Comparison of ENCODE assay signal across 8 cellular contexts in genomic region chr5:123035320-123035949, GRCh38. TPM values are rescaled to one million over a fixed set of nuclear protein-coding genes. Genes with fewer than 3 reads are reported as not detected.
A peak's percentile ranks its signal among the peaks of the same experiment; 100 is the strongest.
DNase-seq lines count a peak whose midpoint lies in the region; ATAC-seq and TF ChIP-seq lines count a peak whose summit lies in the region.

No MANE protein-coding gene starts in this region.

- CTCF ChIA-PET in CD8-positive, alpha-beta memory T cell (lab: Charles Lee): no interaction called here

- no peak for DNase-seq in CD8-positive, alpha-beta memory T cell
- DNase-seq in GM20000 (ENCODE audit: low spot score) (peak; percentile 42), OCI-M1 (lab: John Stamatoyannopoulos, UW) (peak; percentile 0), cerebellar cortex (ENCODE audit: low spot score) (peak; percentile 19), left colon (peak; percentile 71 to 79), stomach (peak; percentile 38), NCI-H1694 (lab: John Stamatoyannopoulos, UW) (no peak)

- 2 to 8% (median 3%) methylated on average over 26 to 31 of the region's 31 CpGs for WGBS in stomach, 5 donors

- TF ChIP-seq EP300 in stomach (IDR thresholded peaks at IDR 0.05): no peak

- H3K27ac ChIP-seq in CD8-positive, alpha-beta memory T cell (ENCODE audit: low read depth, low read length): no peak overlapping the region
- peak overlapping the region; percentile 88 to 96 (median 94) for H3K27ac ChIP-seq in stomach

- H3K27me3 ChIP-seq in CD8-positive, alpha-beta memory T cell (ENCODE audit: insufficient read depth, low read length, poor library complexity, severe bottlenecking): peaks cover 13% of the 10 kb centered on the region
- peaks cover 0 to 22% (median 0%) of the 10 kb centered on the region in 3 donors for H3K27me3 ChIP-seq in stomach

- H3K27me3 Mint-ChIP-seq in CD8-positive, alpha-beta memory T cell: peaks cover 35 to 76% of the 10 kb centered on the region in 2 donors

- H3K4me1 ChIP-seq in CD8-positive, alpha-beta memory T cell (ENCODE audit: insufficient read depth, low read length): no peaks in the 10 kb centered on the region
- H3K4me1 ChIP-seq in stomach: peaks cover 5 to 31% (median 21%) of the 10 kb centered on the region in 4 donors

- POLR2A ChIA-PET in CD8-positive, alpha-beta memory T cell (lab: Charles Lee): no interaction called here

- TF ChIP-seq CTCF in GM20000 (IDR thresholded peaks at IDR 0.05; ENCODE audit: extremely low read depth, missing control alignments) (no peak), stomach (IDR thresholded peaks at IDR 0.05) (no peak)

- H3K27ac Mint-ChIP-seq in CD8-positive, alpha-beta memory T cell: peak overlapping the region in 1 of 8 donors; percentile 57

- peak overlapping the region; percentile 57 to 77 (median 68) for H3K4me3 Mint-ChIP-seq in CD8-positive, alpha-beta memory T cell

- peaks cover 7 to 17% (median 17%) of the 10 kb centered on the region in 3 donors for H3K4me1 Mint-ChIP-seq in CD8-positive, alpha-beta memory T cell

- intact Hi-C loops in left colon (cut with DNase I, micrococcal nuclease): loop anchor here in 1 of 2 donors (5.0 kb wide), 1 partner anchor 57 kb away; no protein-coding TSS in a partner anchor
- intact Hi-C loops in stomach (cut with DNase I; ENCODE audit: low total_unique reads): no loop called here

- H3K4me3 ChIP-seq in CD8-positive, alpha-beta memory T cell (ENCODE audit: low read length): no peak overlapping the region
- H3K4me3 ChIP-seq in stomach: peak overlapping the region; percentile 60 to 78 (median 74)

- H3K36me3 ChIP-seq in CD8-positive, alpha-beta memory T cell (ENCODE audit: insufficient read depth, low read length): no peaks in the 10 kb centered on the region
- no peaks in the 10 kb centered on the region for H3K36me3 ChIP-seq in stomach

- H3K9me3 Mint-ChIP-seq in CD8-positive, alpha-beta memory T cell: no peaks in the 10 kb centered on the region

- peaks cover 0 to 1% (median 0%) of the 10 kb centered on the region in 3 donors for H3K36me3 Mint-ChIP-seq in CD8-positive, alpha-beta memory T cell

- no peak for TF ChIP-seq POLR2A in stomach (IDR thresholded peaks at IDR 0.05)

- ATAC-seq in left colon (peak; percentile 43), HG03039 (IDR thresholded peaks at IDR 0.05; ENCODE audit: unreplicated experiment) (no peak)

- no peaks in the 10 kb centered on the region for H3K9me3 ChIP-seq in CD8-positive, alpha-beta memory T cell (ENCODE audit: low read length)
- H3K9me3 ChIP-seq in stomach: no peaks in the 10 kb centered on the region

RNA-seq across cellular contexts. Expression of gene PPIC, which starts 1.1 kb away (rescaled TPM):
- total RNA-seq in CD8-positive, alpha-beta memory T cell: not detected
- not detected for polyA plus RNA-seq in CD8-positive, alpha-beta memory T cell
- total RNA-seq in left colon: 10 to 100 TPM; 79.8 to 86.0 TPM
- 10 to 100 TPM; 10.5 to 57.5 (median 22.3) TPM for total RNA-seq in stomach
- polyA plus RNA-seq in stomach: 10 to 100 TPM in 2 of 3 donors, 1 to 10 TPM in 1; 6.9 to 19.9 (median 19.0) TPM

RNA-seq across cellular contexts. Expression of gene PRDM6, which starts 53.6 kb away (rescaled TPM):
- total RNA-seq in CD8-positive, alpha-beta memory T cell: not detected
- polyA plus RNA-seq in CD8-positive, alpha-beta memory T cell: not detected
- total RNA-seq in left colon: 1 to 10 TPM; 1.2 to 2.2 TPM
- total RNA-seq in stomach: 10 to 100 TPM in 1 of 5 donors, 1 to 10 TPM in 1, under 1 TPM in 3; under 0.01 to 24.2 (median 0.87) TPM
- 1 to 10 TPM in 1 of 3 donors, under 1 TPM in 2; 0.15 to 1.8 (median 0.19) TPM for polyA plus RNA-seq in stomach

Comparison
In these comparisons a context has a peak if more than half of its experiments do, and no peak if none do; other contexts are left out.
1. DNase-seq: peak in GM20000 (single experiment), OCI-M1 (single experiment), cerebellar cortex (single experiment), left colon (2 of 2) and stomach (single experiment); none in CD8-positive, alpha-beta memory T cell (0 of 5) and NCI-H1694 (single experiment).
2. RNA of gene PPIC, which starts 1.1 kb away (total RNA-seq): 79.8 to 86.0 TPM in left colon and 10.5 to 57.5 TPM in stomach; not detected in CD8-positive, alpha-beta memory T cell; every median in the first group is over 10 times any median in the second.